ENCODE assay signal across 1 cellular context in genomic region chr7:138002096-138002827, GRCh38.
A peak's percentile ranks its signal among the peaks of the same experiment; 100 is the strongest.
TF ChIP-seq lines count a peak whose summit lies in the region.

No MANE protein-coding gene starts in this region.

TF ChIP-seq in K562, 482 proteins besides CTCF, POLR2A, EP300 and RAD21 (continued from another document and continues in another):
- TF ChIP-seq BCLAF1 (IDR thresholded peaks at IDR 0.05; ENCODE audit: borderline replicate concordance in 1 of 2, control insufficient read depth in 1 of 2, low read depth in 2 of 2, low read length in 1 of 2), result no peak
- TF ChIP-seq GABPB1 (CRISPR knock-in tag; IDR thresholded peaks at IDR 0.05), result 0 out of 2 replicates have a peak, but pooled peaks have one; percentile 16
- TF ChIP-seq ZNF239 (CRISPR knock-in tag; IDR thresholded peaks at IDR 0.05), result no peak
- TF ChIP-seq RAD51 (IDR thresholded peaks at IDR 0.05; ENCODE audit: borderline replicate concordance, low read depth), result no peak
- TF ChIP-seq CHD1 (IDR thresholded peaks at IDR 0.05; ENCODE audit: low read length), result no peak
- no peak for TF ChIP-seq THRB (CRISPR knock-in tag; conservative IDR thresholded peaks at IDR 0.05)
- no peak for TF ChIP-seq CUX1 (CRISPR knock-in tag; IDR thresholded peaks at IDR 0.05)
- TF ChIP-seq ZNF280B (CRISPR knock-in tag; IDR thresholded peaks at IDR 0.05), result no peak
- no peak for TF ChIP-seq PTBP1 (IDR thresholded peaks at IDR 0.05; ENCODE audit: low read depth, low read length)
- TF ChIP-seq DIDO1 (tag; IDR thresholded peaks at IDR 0.05; ENCODE audit: low read depth), result no peak
- TF ChIP-seq GTF2E2 (tag; IDR thresholded peaks at IDR 0.05), result no peak
- TF ChIP-seq ZNF408 (CRISPR knock-in tag; IDR thresholded peaks at IDR 0.05; ENCODE audit: low read depth), result no peak
- no peak for TF ChIP-seq XRCC3 (IDR thresholded peaks at IDR 0.05)
- peak; percentile 82 for TF ChIP-seq VEZF1 (CRISPR knock-in tag; IDR thresholded peaks at IDR 0.05)
- TF ChIP-seq RBM34 (IDR thresholded peaks at IDR 0.05; ENCODE audit: borderline replicate concordance, insufficient read depth, low read length), result no peak
- TF ChIP-seq TSC22D4 (tag; IDR thresholded peaks at IDR 0.05), result no peak
- peak; percentile 81; the same call in 1 of the 2 replicates for TF ChIP-seq RFX5 (IDR thresholded peaks at IDR 0.05; ENCODE audit: low read depth, low read length)
- no peak for TF ChIP-seq ZNF518B (CRISPR knock-in tag; IDR thresholded peaks at IDR 0.05)
- TF ChIP-seq RBM25 (IDR thresholded peaks at IDR 0.05; ENCODE audit: low read depth, low read length, severe bottlenecking), result peak; percentile 96
- TF ChIP-seq YY1 (IDR thresholded peaks at IDR 0.05; ENCODE audit: borderline replicate concordance in 1 of 3, control insufficient read depth in 1 of 3, extremely low read depth in 1 of 3, insufficient read depth in 3 of 3, insufficient read length in 1 of 3, insufficient replicate concordance in 2 of 3, low read depth in 1 of 3, low read length in 2 of 3), result peak in 1 of 3 experiments; percentile 12
- TF ChIP-seq UBTF (IDR thresholded peaks at IDR 0.05; ENCODE audit: borderline replicate concordance in 1 of 2, low read depth in 2 of 2, low read length in 2 of 2), result no peak
- no peak for TF ChIP-seq NFE2L1 (tag; IDR thresholded peaks at IDR 0.05; ENCODE audit: borderline replicate concordance, low read depth)
- TF ChIP-seq ZFPM2 (CRISPR knock-in tag; IDR thresholded peaks at IDR 0.05), result no peak
- TF ChIP-seq PKNOX1 (IDR thresholded peaks at IDR 0.05), result peak; percentile 100
- TF ChIP-seq FUS (optimal IDR thresholded peaks at IDR 0.05; ENCODE audit: low read depth, low read length), result no peak
- no peak for TF ChIP-seq ZNF232 (CRISPR knock-in tag; IDR thresholded peaks at IDR 0.05)
- TF ChIP-seq LARP7 (IDR thresholded peaks at IDR 0.05), result no peak
- TF ChIP-seq MEIS2 (IDR thresholded peaks at IDR 0.05; ENCODE audit: partially characterized antibody), result peak; percentile 67
- TF ChIP-seq RNF219 (CRISPR knock-in tag; IDR thresholded peaks at IDR 0.05), result no peak
- peak; percentile 90 for TF ChIP-seq JUND (IDR thresholded peaks at IDR 0.05; ENCODE audit: borderline replicate concordance, low read depth, low read length)
- TF ChIP-seq JUND (tag; IDR thresholded peaks at IDR 0.05; ENCODE audit: borderline replicate concordance, low read depth, low read length), result peak; percentile 83; the same call in 2 of the 3 replicates
- no peak for TF ChIP-seq HLTF (IDR thresholded peaks at IDR 0.05)
